Comparison of ENCODE assay signal across 17 cellular contexts in the genomic region with DNA sequence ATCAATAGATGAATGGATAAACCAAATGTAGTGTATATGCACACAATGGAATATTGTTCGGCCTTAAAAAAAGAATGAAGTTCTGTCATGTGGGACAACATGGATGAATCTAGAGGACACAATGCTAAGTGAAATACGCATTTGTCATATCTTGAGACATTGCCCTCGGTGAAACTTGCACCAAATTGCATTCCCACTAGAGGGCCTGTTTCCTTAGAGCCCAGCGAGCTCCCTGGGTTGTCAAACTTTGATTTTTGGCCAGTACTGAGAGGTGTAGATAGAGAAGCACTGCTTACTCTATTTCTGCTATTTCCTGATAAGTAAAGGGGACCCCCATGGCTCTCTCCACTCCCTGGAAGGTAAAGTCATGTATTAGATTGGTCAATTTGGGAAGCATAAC.
DNase-seq lines count a peak whose midpoint lies in the region; ATAC-seq, FAIRE-seq and TF ChIP-seq lines count a peak whose summit lies in the region.
"Had no signal": no experiment of that assay in that cellular context is flagged by ENCODE, and none has a peak within 500 bp of the region (broad histone marks: within the 10 kb centered on the region; RNA-seq: fewer than 3 reads in every experiment).

No MANE protein-coding gene starts in this region.

- H3K79me2 ChIP-seq in Karpas-422 (ENCODE audit: low read length): no peaks in the 10 kb centered on the region
- H3K79me2 ChIP-seq in GM12878 (ENCODE audit: control insufficient read depth, insufficient read depth, low read length): no peaks in the 10 kb centered on the region

- TF ChIP-seq POLR2A in GM12878 (IDR thresholded peaks at IDR 0.05; ENCODE audit: low read depth, low read length) (no peak), right lobe of liver (IDR thresholded peaks at IDR 0.05) (no peak)

- no peak overlapping the region for H3K4me3 ChIP-seq in Karpas-422 (ENCODE audit: low read length)
- no peak overlapping the region for H3K4me3 ChIP-seq in GM12878
- no peak overlapping the region for H3K4me3 ChIP-seq in right lobe of liver
- H3K4me3 ChIP-seq in effector memory CD4-positive, alpha-beta T cell (ENCODE audit: insufficient read depth, low read depth, low read length, poor library complexity, severe bottlenecking): no peak overlapping the region
- H3K4me3 ChIP-seq: pancreas had no signal

- no peaks in the 10 kb centered on the region for H4K20me1 ChIP-seq in Karpas-422 (ENCODE audit: insufficient read depth, low read depth, low read length)
- H4K20me1 ChIP-seq in GM12878 (ENCODE audit: control insufficient read depth, insufficient read depth): no peaks in the 10 kb centered on the region

- H3K27me3 ChIP-seq in Karpas-422 (ENCODE audit: low read length): no peaks in the 10 kb centered on the region
- no peaks in the 10 kb centered on the region for H3K27me3 ChIP-seq in GM12878 (replicated peaks in 1 of 2; ENCODE audit: control insufficient read depth in 2 of 2, insufficient read depth in 2 of 2, low read length in 1 of 2)
- H3K27me3 ChIP-seq in right lobe of liver: no peaks in the 10 kb centered on the region
- no peaks in the 10 kb centered on the region for H3K27me3 ChIP-seq in effector memory CD4-positive, alpha-beta T cell (replicated peaks; ENCODE audit: control insufficient read depth, insufficient read depth, low read length, poor library complexity, severe bottlenecking)
- H3K27me3 ChIP-seq: pancreas had no signal

- no TSS peak for BruUV-seq in GM12878 (replicated peaks; lab: Mats Ljungman, UMichigan)

- 29% methylated on average over 4 of the region's 4 CpGs for WGBS in GM12878 (ENCODE audit: insufficient coverage, insufficient replicate concordance, low lambda C conversion rate, missing lambda C conversion rate)
- WGBS in right lobe of liver (ENCODE audit: insufficient coverage, low coverage, low lambda C conversion rate, missing lambda C conversion rate): 82% methylated on average over 4 of the region's 4 CpGs

- ATAC-seq in GM12878 (no peak), right lobe of liver (peak in 1 of 4 donors; percentile 36)
- ATAC-seq: activated CD8-positive, alpha-beta T cell treated with anti-CD3 and anti-CD28 coated beads for 36 hours; pancreas had no signal

- H3K4me1 ChIP-seq in Karpas-422 (ENCODE audit: low read length) (no peaks in the 10 kb centered on the region), GM12878 (ENCODE audit: control insufficient read depth, insufficient read depth, low read length) (no peaks in the 10 kb centered on the region), right lobe of liver (no peaks in the 10 kb centered on the region)
- no peaks in the 10 kb centered on the region for H3K4me1 ChIP-seq in effector memory CD4-positive, alpha-beta T cell (ENCODE audit: control insufficient read depth, insufficient read depth, low read length, poor library complexity, severe bottlenecking)
- H3K4me1 ChIP-seq: pancreas had no signal

- no peak overlapping the region for H3K27ac ChIP-seq in Karpas-422 (ENCODE audit: low read length)
- H3K27ac ChIP-seq in GM12878 (ENCODE audit: control insufficient read depth, insufficient read depth): no peak overlapping the region
- no peak overlapping the region for H3K27ac ChIP-seq in right lobe of liver
- H3K27ac ChIP-seq in effector memory CD4-positive, alpha-beta T cell (ENCODE audit: insufficient read depth, low read length, poor library complexity, severe bottlenecking): no peak overlapping the region
- H3K27ac ChIP-seq: pancreas had no signal

- H3K9me3 ChIP-seq in Karpas-422 (ENCODE audit: low read length) (peaks cover 8% of the 10 kb centered on the region), GM12878 (replicated peaks; ENCODE audit: control insufficient read depth, insufficient read depth, low read length) (no peaks in the 10 kb centered on the region; the same call in 1 of the 3 replicates), right lobe of liver (no peaks in the 10 kb centered on the region)
- no peaks in the 10 kb centered on the region for H3K9me3 ChIP-seq in effector memory CD4-positive, alpha-beta T cell (ENCODE audit: control insufficient read depth, low read length)
- H3K9me3 ChIP-seq: pancreas had no signal

- no peak for FAIRE-seq in D721Med (lab: Jason Lieb, UNC)
- FAIRE-seq in GM12878 (lab: Jason Lieb, UNC): peak; percentile 44
- FAIRE-seq: pancreas had no signal

- H3K9ac ChIP-seq in Karpas-422 (ENCODE audit: low read length) (no peak overlapping the region), GM12878 (ENCODE audit: control insufficient read depth, insufficient read depth, low read length) (no peak overlapping the region)

- RAD21 ChIA-PET in GM12878 (lab: Charles Lee; ENCODE audit: unreplicated experiment): no interaction called here

- no peak for TF ChIP-seq EP300 in GM12878 (IDR thresholded peaks at IDR 0.05; ENCODE audit: borderline replicate concordance in 1 of 2, control insufficient read depth in 1 of 2, low read depth in 2 of 2, low read length in 2 of 2)

- TF ChIP-seq CTCF in D721Med (IDR thresholded peaks at IDR 0.05; ENCODE audit: insufficient read depth, missing control alignments) (peak; percentile 5), GM12878 (IDR thresholded peaks at IDR 0.05 in 2 of 3, conservative IDR thresholded peaks at IDR 0.05 in 1 of 3; ENCODE audit: control insufficient read depth in 2 of 3, extremely low read depth in 1 of 3, insufficient read depth in 1 of 3, low read depth in 3 of 3, low read length in 3 of 3) (no peak), right lobe of liver (IDR thresholded peaks at IDR 0.05) (peak; percentile 12 to 26 (median 18))

- POLR2A ChIA-PET in GM12878 (lab: Charles Lee): no interaction called here

- TF ChIP-seq RAD21 in GM12878 (IDR thresholded peaks at IDR 0.05; ENCODE audit: insufficient read depth, low read depth, low read length): no peak

- H3K4me2 ChIP-seq in Karpas-422 (ENCODE audit: low read depth, low read length, poor library complexity, severe bottlenecking) (no peak overlapping the region), GM12878 (ENCODE audit: control insufficient read depth, insufficient read depth) (no peak overlapping the region)

- H2AFZ ChIP-seq in Karpas-422 (ENCODE audit: low read length): no peak overlapping the region
- no peak overlapping the region for H2AFZ ChIP-seq in GM12878 (ENCODE audit: control insufficient read depth, low read depth, low read length)

- SMC1A ChIA-PET in GM12878 (lab: Charles Lee; ENCODE audit: uncharacterized antibody, unreplicated experiment): no interaction called here

- intact Hi-C loops in GM12878 (cut with micrococcal nuclease; ENCODE audit: unreplicated experiment) (no loop called here), right lobe of liver (cut with DNase I) (no loop called here)

- CTCF ChIA-PET in GM12878 (lab: Yijun Ruan, JAX): no interaction called here

- no peak for DNase-seq in D721Med (ENCODE audit: insufficient read length, low spot score)
- peak; percentile 64 for DNase-seq in Karpas-422
- DNase-seq in GM12878 (ENCODE audit: low read depth, low spot score): no peak
- DNase-seq in right lobe of liver: no peak
- no peak for DNase-seq in NCI-H2081 (lab: John Stamatoyannopoulos, UW)
- no peak for DNase-seq in activated CD4-positive, alpha-beta T cell treated with anti-CD3 and anti-CD28 coated beads for 1 hour
- no peak for DNase-seq in MV-4-11 (lab: John Stamatoyannopoulos, UW)
- no peak for DNase-seq in effector memory CD4-positive, alpha-beta T cell
- DNase-seq: activated CD8-positive, alpha-beta T cell treated with anti-CD3 and anti-CD28 coated beads for 36 hours; activated naive CD8-positive, alpha-beta T cell treated with anti-CD3 and anti-CD28 coated beads for 36 hours; activated T-cell treated with anti-CD3 and anti-CD28 coated beads, Interleukin-2, amount 50 U/mL, for 48 hours; DMS79; hippocampal formation; Kasumi-1; NCI-H1694; NCI-H524 treated with DMSO at 0.1 percent for 48 hours; pancreas had no signal

- H3K36me3 ChIP-seq in Karpas-422 (ENCODE audit: insufficient read depth, low read length) (peaks cover 25% of the 10 kb centered on the region), GM12878 (ENCODE audit: control insufficient read depth in 2 of 2, insufficient read depth in 2 of 2, low read length in 1 of 2) (no peaks in the 10 kb centered on the region), right lobe of liver (no peaks in the 10 kb centered on the region)
- H3K36me3 ChIP-seq in effector memory CD4-positive, alpha-beta T cell (ENCODE audit: control insufficient read depth, insufficient read depth, low read length): no peaks in the 10 kb centered on the region
- H3K36me3 ChIP-seq: pancreas had no signal

- no peaks in the 10 kb centered on the region; the same call in 1 of the 2 replicates for H3K9me2 ChIP-seq in Karpas-422 (replicated peaks; ENCODE audit: insufficient read depth, low read length)

- in situ Hi-C loops in GM12878 (cut with MboI): no loop called here

TF ChIP-seq in GM12878, 131 proteins besides CTCF, POLR2A, EP300 and RAD21 (continues in another document):
- TF ChIP-seq CEBPB (IDR thresholded peaks at IDR 0.05; ENCODE audit: borderline replicate concordance in 1 of 2, low read depth in 2 of 2, low read length in 2 of 2) (no peak), TCF3 (IDR thresholded peaks at IDR 0.05; ENCODE audit: borderline replicate concordance, insufficient read depth, low read depth, low read length) (no peak), STAT1 (conservative IDR thresholded peaks at IDR 0.05) (no peak), HCFC1 (IDR thresholded peaks at IDR 0.05; ENCODE audit: low read length) (no peak), NRF1 (conservative IDR thresholded peaks at IDR 0.05; ENCODE audit: low read depth, low read length) (no peak), SMARCA5 (IDR thresholded peaks at IDR 0.05) (no peak), E2F8 (IDR thresholded peaks at IDR 0.05; ENCODE audit: low read depth, partially characterized antibody) (no peak), CREB1 (IDR thresholded peaks at IDR 0.05; ENCODE audit: low read depth) (no peak)

Comparison
In these comparisons a context has a peak if more than half of its experiments do, and no peak if none do; other contexts are left out.
1. CTCF ChIP-seq: peak in D721Med (single experiment) and right lobe of liver (4 of 4); none in GM12878 (0 of 3).